In genomic region chr1:53308512-53308911, GRCh38 we compare ENCODE assay signal across 19 cellular contexts.
"Had no signal": no experiment of that assay in that cellular context is flagged by ENCODE, and none has a peak within 500 bp of the region (broad histone marks: within the 10 kb centered on the region; RNA-seq: fewer than 3 reads in every experiment).

No MANE protein-coding gene starts in this region.

- H3K27ac Mint-ChIP-seq: activated B cell treated with CpG ODN at 0.5 μM for 24 hours; stimulated activated naive B cell treated with anti-CD40 and anti-IgM and Interleukin-4, amounts not matched to agents 10 μg/mL and 1 μg/mL and 100 μg/mL, for 72 hours; T-helper 1 cell treated with Interleukin-12 subunit alpha and Interleukin-12 subunit beta and Interleukin-4 antibody, amounts not matched to agents 30 μg/mL and 1 μg/mL, for 36 hours had no signal

- ATAC-seq: gastroesophageal sphincter; left lobe of liver; stimulated activated naive B cell treated with anti-CD40 and anti-IgM and Interleukin-4, amounts not matched to agents 10 μg/mL and 1 μg/mL and 100 μg/mL, for 72 hours had no signal

- H3K4me3 Mint-ChIP-seq: activated B cell treated with CpG ODN at 0.5 μM for 24 hours; stimulated activated naive B cell treated with anti-CD40 and anti-IgM and Interleukin-4, amounts not matched to agents 10 μg/mL and 1 μg/mL and 100 μg/mL, for 72 hours; T-helper 1 cell treated with Interleukin-12 subunit alpha and Interleukin-12 subunit beta and Interleukin-4 antibody, amounts not matched to agents 30 μg/mL and 1 μg/mL, for 36 hours had no signal

- H3K4me3 ChIP-seq: colonic mucosa, gastroesophageal sphincter, tibial nerve, vagina had no signal

- H3K9me3 Mint-ChIP-seq: activated B cell treated with CpG ODN at 0.5 μM for 24 hours; stimulated activated naive B cell treated with anti-CD40 and anti-IgM and Interleukin-4, amounts not matched to agents 10 μg/mL and 1 μg/mL and 100 μg/mL, for 72 hours; T-helper 1 cell treated with Interleukin-12 subunit alpha and Interleukin-12 subunit beta and Interleukin-4 antibody, amounts not matched to agents 30 μg/mL and 1 μg/mL, for 36 hours had no signal

- DNase-seq: activated B cell treated with CpG ODN at 0.5 μM for 24 hours; activated effector memory CD4-positive, alpha-beta T cell treated with Interleukin-2 at 50 U/mL for 16 hours; activated naive CD4-positive, alpha-beta T cell treated with anti-CD3 and anti-CD28 coated beads, Interleukin-2, amount 50 U/mL, for 16 hours; activated T-cell treated with anti-CD3 and anti-CD28 coated beads, Interleukin-2, amount 50 U/mL, for 1 hour; caudate nucleus; colonic mucosa; islet precursor cell; mammary epithelial cell; nucleus accumbens; posterior cingulate gyrus; retina; stimulated activated CD4-positive, alpha-beta T cell treated with anti-CD3 and anti-CD28 coated beads, Interleukin-2, amount 100 ng/mL, for 48 hours; stimulated activated naive B cell treated with anti-CD40 and anti-IgM and Interleukin-4, amounts not matched to agents 10 μg/mL and 1 μg/mL and 100 μg/mL, for 72 hours; substantia nigra had no signal

- H3K27me3 Mint-ChIP-seq: activated B cell treated with CpG ODN at 0.5 μM for 24 hours; stimulated activated naive B cell treated with anti-CD40 and anti-IgM and Interleukin-4, amounts not matched to agents 10 μg/mL and 1 μg/mL and 100 μg/mL, for 72 hours had no signal
